32 cellular contexts compared by ENCODE assay signal in the genomic region with DNA sequence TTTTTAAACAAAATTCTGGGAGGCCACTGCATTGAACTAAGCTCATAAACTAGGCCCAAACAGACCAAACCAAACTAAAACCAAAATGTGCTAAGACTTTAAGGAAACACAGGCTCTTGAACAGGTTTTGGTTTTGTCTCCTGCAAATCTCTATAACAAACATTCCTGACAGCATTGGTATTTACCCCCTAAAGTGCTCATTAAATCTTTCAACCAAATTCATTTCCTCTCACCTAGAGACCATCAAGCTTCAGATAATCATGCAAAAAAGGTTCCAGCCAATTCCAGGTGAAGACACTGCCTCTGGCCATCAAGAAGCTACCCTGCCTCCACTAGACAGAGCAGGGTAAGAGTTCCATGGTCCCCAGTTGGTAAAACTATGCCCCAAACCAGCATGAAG.
"Had no signal": no experiment of that assay in that cellular context is flagged by ENCODE, and none has a peak within 500 bp of the region (broad histone marks: within the 10 kb centered on the region; RNA-seq: fewer than 3 reads in every experiment).

No MANE protein-coding gene starts in this region.

- H3K27me3 Mint-ChIP-seq: activated CD4-positive, alpha-beta T cell treated with anti-CD3 and anti-CD28 coated beads, Interleukin-2, amount 10 ng/mL, durations not matched to agents 24 days and 14 days; activated CD8-positive, alpha-beta T cell treated with anti-CD3 and anti-CD28 coated beads for 36 hours; activated naive CD8-positive, alpha-beta T cell treated with anti-CD3 and anti-CD28 coated beads for 36 hours; activated T-helper 17 cell treated with anti-CD3 and anti-CD28 coated beads, Interleukin-2, amount 50 U/mL, for 72 hours; central memory CD8-positive, alpha-beta T cell had no signal

- H3K27ac ChIP-seq: ascending aorta, cardiac muscle cell, WERI-Rb-1 had no signal

- H3K36me3 ChIP-seq: ascending aorta, cardiac muscle cell, MG63, WERI-Rb-1 had no signal

- H3K9me3 Mint-ChIP-seq: activated CD4-positive, alpha-beta T cell treated with anti-CD3 and anti-CD28 coated beads, Interleukin-2, amount 10 ng/mL, durations not matched to agents 24 days and 14 days had no signal

- H3K36me3 Mint-ChIP-seq: activated naive CD8-positive, alpha-beta T cell treated with anti-CD3 and anti-CD28 coated beads for 36 hours had no signal

- H3K4me3 ChIP-seq: ascending aorta, cardiac muscle cell, MG63 had no signal

- DNase-seq: activated CD4-positive, alpha-beta T cell treated with anti-CD3 and anti-CD28 coated beads, Interleukin-2, amount 10 ng/mL, durations not matched to agents 24 days and 14 days; activated CD4-positive, alpha-beta T cell treated with anti-CD3 and anti-CD28 coated beads, Interleukin-2, amount 50 U/mL, for 4 hours; activated CD8-positive, alpha-beta T cell treated with anti-CD3 and anti-CD28 coated beads for 36 hours; activated effector memory CD4-positive, alpha-beta T cell treated with anti-CD3 and anti-CD28 coated beads, Interleukin-2, amount 50 U/mL, for 16 hours; activated naive CD4-positive, alpha-beta T cell; activated naive CD4-positive, alpha-beta T cell treated with anti-CD3 and anti-CD28 coated beads, Interleukin-2, amount 50 U/mL, for 16 hours; activated naive CD8-positive, alpha-beta T cell treated with anti-CD3 and anti-CD28 coated beads for 36 hours; activated T-cell treated with anti-CD3 and anti-CD28 coated beads, Interleukin-2, amount 50 U/mL, for 1 hour; activated T-cell treated with anti-CD3 and anti-CD28 coated beads, Interleukin-2, amount 50 U/mL, for 72 hours; amygdala; Karpas-422; MG63; NCI-H1048; NCI-H1105 treated with DMSO at 0.1 percent for 48 hours; NCI-H1436; NCI-H1694; NCI-H1930; NCI-H2081 treated with DMSO at 0.1 percent for 48 hours; NCI-H345; NCI-H526; NCI-H748 treated with DMSO at 0.1 percent for 48 hours; NK-92 treated with Interleukin-12 subunit alpha and Interleukin-12 subunit beta, amount 100 ng/mL, for 24 hours; Right ventricle myocardium superior; SW 1271; T-helper 1 cell; T-helper 2 cell; T-helper 9 cell; WERI-Rb-1 had no signal

- H3K4me1 ChIP-seq: ascending aorta had no signal

- H3K27ac Mint-ChIP-seq: activated CD4-positive, alpha-beta T cell treated with anti-CD3 and anti-CD28 coated beads, Interleukin-2, amount 10 ng/mL, durations not matched to agents 24 days and 14 days; activated CD8-positive, alpha-beta T cell treated with anti-CD3 and anti-CD28 coated beads for 36 hours; activated naive CD8-positive, alpha-beta T cell treated with anti-CD3 and anti-CD28 coated beads for 36 hours; activated T-cell treated with anti-CD3 and anti-CD28 coated beads, Interleukin-2, amount 50 U/mL, for 72 hours; activated T-helper 17 cell treated with anti-CD3 and anti-CD28 coated beads, Interleukin-2, amount 50 U/mL, for 72 hours had no signal

- H3K4me1 Mint-ChIP-seq: activated CD4-positive, alpha-beta T cell treated with anti-CD3 and anti-CD28 coated beads, Interleukin-2, amount 10 ng/mL, durations not matched to agents 24 days and 14 days; activated naive CD8-positive, alpha-beta T cell treated with anti-CD3 and anti-CD28 coated beads for 36 hours; activated T-helper 17 cell treated with anti-CD3 and anti-CD28 coated beads, Interleukin-2, amount 50 U/mL, for 72 hours; central memory CD8-positive, alpha-beta T cell had no signal

- ATAC-seq: activated CD8-positive, alpha-beta T cell treated with anti-CD3 and anti-CD28 coated beads for 36 hours; activated T-cell treated with anti-CD3 and anti-CD28 coated beads, Interleukin-2, amount 50 U/mL, for 72 hours; activated T-helper 17 cell treated with anti-CD3 and anti-CD28 coated beads, Interleukin-2, amount 50 U/mL, for 72 hours had no signal

- H3K27me3 ChIP-seq: ascending aorta, cardiac muscle cell, MG63 had no signal

- H3K4me3 Mint-ChIP-seq: activated CD4-positive, alpha-beta T cell treated with anti-CD3 and anti-CD28 coated beads, Interleukin-2, amount 10 ng/mL, durations not matched to agents 24 days and 14 days; activated CD8-positive, alpha-beta T cell treated with anti-CD3 and anti-CD28 coated beads for 36 hours; activated naive CD8-positive, alpha-beta T cell treated with anti-CD3 and anti-CD28 coated beads for 36 hours; activated T-cell treated with anti-CD3 and anti-CD28 coated beads, Interleukin-2, amount 50 U/mL, for 72 hours; activated T-helper 17 cell treated with anti-CD3 and anti-CD28 coated beads, Interleukin-2, amount 50 U/mL, for 72 hours; central memory CD8-positive, alpha-beta T cell had no signal
